ENCODE assay signal across 23 cellular contexts in the genomic region with DNA sequence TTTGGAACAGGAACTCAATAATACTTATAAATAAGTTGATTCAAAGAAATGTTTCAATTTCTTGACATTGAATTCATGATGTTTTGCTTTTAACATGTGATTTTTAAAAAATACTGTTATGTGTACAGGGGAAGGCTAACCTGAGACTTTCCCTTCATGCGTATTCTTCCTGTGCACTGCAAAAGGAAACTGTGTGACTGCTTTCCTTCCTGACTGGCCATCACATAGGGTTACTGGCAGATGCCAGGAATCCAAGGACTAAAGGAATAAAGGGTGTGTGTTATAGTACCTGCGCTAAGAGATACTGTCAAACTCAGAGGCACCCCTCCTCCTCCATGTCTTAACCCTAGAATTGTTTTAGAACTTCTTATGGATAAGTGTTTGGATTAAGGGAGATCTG.
DNase-seq lines count a peak whose midpoint lies in the region; ATAC-seq and TF ChIP-seq lines count a peak whose summit lies in the region.
"Had no signal": no experiment of that assay in that cellular context is flagged by ENCODE, and none has a peak within 500 bp of the region (broad histone marks: within the 10 kb centered on the region; RNA-seq: fewer than 3 reads in every experiment).

No MANE protein-coding gene starts in this region.

- H3K9me3 ChIP-seq in BLaER1, result peaks cover 12% of the 10 kb centered on the region; the same call in 1 of the 2 replicates
- no peaks in the 10 kb centered on the region for H3K9me3 ChIP-seq in OCI-LY3 (ENCODE audit: insufficient read depth, low read length)

- peak overlapping the region; percentile 4 for H3K27ac Mint-ChIP-seq in activated CD8-positive, alpha-beta T cell treated with anti-CD3 and anti-CD28 coated beads, Interleukin-2, amount 10 ng/mL, durations not matched to agents 7 days and 5 days
- H3K27ac Mint-ChIP-seq in activated CD8-positive, alpha-beta T cell treated with anti-CD3 and anti-CD28 coated beads for 36 hours, result no peak overlapping the region
- no peak overlapping the region for H3K27ac Mint-ChIP-seq in mesothelial cell of epicardium
- H3K27ac Mint-ChIP-seq: B cell; CD4-positive, alpha-beta memory T cell; HFFc6 had no signal

- ATAC-seq in activated CD8-positive, alpha-beta T cell treated with anti-CD3 and anti-CD28 coated beads, Interleukin-2, amount 10 ng/mL, durations not matched to agents 7 days and 5 days, result no peak
- no peak for ATAC-seq in activated CD8-positive, alpha-beta T cell treated with anti-CD3 and anti-CD28 coated beads for 36 hours
- ATAC-seq: K562, PC-3 had no signal

- intact Hi-C loops in activated CD8-positive, alpha-beta T cell treated with anti-CD3 and anti-CD28 coated beads for 36 hours (cut with micrococcal nuclease), result no loop called here

- no peak for DNase-seq in activated CD8-positive, alpha-beta T cell treated with anti-CD3 and anti-CD28 coated beads, Interleukin-2, amount 10 ng/mL, durations not matched to agents 7 days and 5 days
- no peak for DNase-seq in activated CD8-positive, alpha-beta T cell treated with anti-CD3 and anti-CD28 coated beads for 36 hours
- DNase-seq in glomerular endothelial cell (ENCODE audit: extremely low read depth, low read depth, low spot score) (peak; percentile 44), putamen (ENCODE audit: low spot score) (no peak), mesothelial cell of epicardium (ENCODE audit: low spot score in 2 of 2, unreplicated experiment in 2 of 2) (no peak), EL (no peak)
- DNase-seq: 8988T; CD4-positive, alpha-beta memory T cell; DMS53; HFFc6; NCI-H1105 treated with DMSO at 0.1 percent for 48 hours; NCI-H1694; NCI-H2081 treated with DMSO at 0.1 percent for 48 hours; NCI-H446 treated with DMSO at 0.1 percent for 48 hours; NCI-H69; NK-92 treated with Interleukin-12 subunit alpha and Interleukin-12 subunit beta, amount 100 ng/mL, for 24 hours; PC-3; RPMI8226; SHP77 treated with DMSO at 0.1 percent for 48 hours had no signal

- no peak overlapping the region for H2AFZ ChIP-seq in OCI-LY3 (ENCODE audit: low read depth, low read length)

- POLR2A ChIA-PET in activated CD8-positive, alpha-beta T cell treated with anti-CD3 and anti-CD28 coated beads, Interleukin-2, amount 10 ng/mL, durations not matched to agents 7 days and 5 days (lab: Charles Lee), result no interaction called here
- POLR2A ChIA-PET in activated CD8-positive, alpha-beta T cell treated with anti-CD3 and anti-CD28 coated beads for 36 hours (lab: Charles Lee), result no interaction called here

- H3K4me3 Mint-ChIP-seq in activated CD8-positive, alpha-beta T cell treated with anti-CD3 and anti-CD28 coated beads, Interleukin-2, amount 10 ng/mL, durations not matched to agents 7 days and 5 days, result no peak overlapping the region
- no peak overlapping the region for H3K4me3 Mint-ChIP-seq in activated CD8-positive, alpha-beta T cell treated with anti-CD3 and anti-CD28 coated beads for 36 hours
- H3K4me3 Mint-ChIP-seq in mesothelial cell of epicardium, result no peak overlapping the region
- H3K4me3 Mint-ChIP-seq: CD4-positive, alpha-beta memory T cell; HFFc6 had no signal

- peaks cover 35% of the 10 kb centered on the region for H3K79me2 ChIP-seq in OCI-LY3 (ENCODE audit: low read length)

- H4K20me1 ChIP-seq in BLaER1 (no peaks in the 10 kb centered on the region), OCI-LY3 (ENCODE audit: insufficient read depth, low read length) (peaks cover 71% of the 10 kb centered on the region)

- H3K36me3 Mint-ChIP-seq in activated CD8-positive, alpha-beta T cell treated with anti-CD3 and anti-CD28 coated beads, Interleukin-2, amount 10 ng/mL, durations not matched to agents 7 days and 5 days (ENCODE audit: low read depth), result peaks cover 3% of the 10 kb centered on the region
- H3K36me3 Mint-ChIP-seq in activated CD8-positive, alpha-beta T cell treated with anti-CD3 and anti-CD28 coated beads for 36 hours (ENCODE audit: low read depth), result no peaks in the 10 kb centered on the region
- H3K36me3 Mint-ChIP-seq in mesothelial cell of epicardium, result no peaks in the 10 kb centered on the region
- H3K36me3 Mint-ChIP-seq: CD4-positive, alpha-beta memory T cell had no signal

- no peaks in the 10 kb centered on the region for H3K9me3 Mint-ChIP-seq in activated CD8-positive, alpha-beta T cell treated with anti-CD3 and anti-CD28 coated beads, Interleukin-2, amount 10 ng/mL, durations not matched to agents 7 days and 5 days (ENCODE audit: insufficient read depth)
- no peaks in the 10 kb centered on the region for H3K9me3 Mint-ChIP-seq in activated CD8-positive, alpha-beta T cell treated with anti-CD3 and anti-CD28 coated beads for 36 hours
- no peaks in the 10 kb centered on the region for H3K9me3 Mint-ChIP-seq in mesothelial cell of epicardium
- H3K9me3 Mint-ChIP-seq: HFFc6 had no signal

- H3K4me1 Mint-ChIP-seq in activated CD8-positive, alpha-beta T cell treated with anti-CD3 and anti-CD28 coated beads, Interleukin-2, amount 10 ng/mL, durations not matched to agents 7 days and 5 days (ENCODE audit: low read depth), result peaks cover 56% of the 10 kb centered on the region
- H3K4me1 Mint-ChIP-seq in activated CD8-positive, alpha-beta T cell treated with anti-CD3 and anti-CD28 coated beads for 36 hours (ENCODE audit: low read depth), result peaks cover 54% of the 10 kb centered on the region
- H3K4me1 Mint-ChIP-seq in mesothelial cell of epicardium, result peaks cover 5% of the 10 kb centered on the region

- H3K4me2 ChIP-seq in BLaER1, result peak overlapping the region; percentile 35
- H3K4me2 ChIP-seq in OCI-LY3 (ENCODE audit: low read length), result peak overlapping the region; percentile 70

- H3K27me3 Mint-ChIP-seq in activated CD8-positive, alpha-beta T cell treated with anti-CD3 and anti-CD28 coated beads, Interleukin-2, amount 10 ng/mL, durations not matched to agents 7 days and 5 days (ENCODE audit: low read depth), result no peaks in the 10 kb centered on the region
- H3K27me3 Mint-ChIP-seq in activated CD8-positive, alpha-beta T cell treated with anti-CD3 and anti-CD28 coated beads for 36 hours, result no peaks in the 10 kb centered on the region
- H3K27me3 Mint-ChIP-seq in mesothelial cell of epicardium (ENCODE audit: low read depth), result no peaks in the 10 kb centered on the region
- H3K27me3 Mint-ChIP-seq: B cell; CD4-positive, alpha-beta memory T cell had no signal

- H3K4me1 ChIP-seq in BLaER1 (peaks cover 55% of the 10 kb centered on the region), OCI-LY3 (ENCODE audit: low read length) (peaks cover 61% of the 10 kb centered on the region)

- no peaks in the 10 kb centered on the region for H3K27me3 ChIP-seq in BLaER1
- H3K27me3 ChIP-seq in OCI-LY3 (ENCODE audit: low read depth, low read length), result peaks cover 20% of the 10 kb centered on the region

- CTCF ChIA-PET in activated CD8-positive, alpha-beta T cell treated with anti-CD3 and anti-CD28 coated beads, Interleukin-2, amount 10 ng/mL, durations not matched to agents 7 days and 5 days (lab: Charles Lee), result no interaction called here
- CTCF ChIA-PET in activated CD8-positive, alpha-beta T cell treated with anti-CD3 and anti-CD28 coated beads for 36 hours (lab: Charles Lee), result no interaction called here

- H3K9ac ChIP-seq in BLaER1 (no peak overlapping the region), OCI-LY3 (ENCODE audit: low read length) (no peak overlapping the region)

- no peak overlapping the region for H3K27ac ChIP-seq in BLaER1
- H3K27ac ChIP-seq in OCI-LY3 (ENCODE audit: low read length), result no peak overlapping the region

- no peak for TF ChIP-seq CTCF in activated CD8-positive, alpha-beta T cell treated with anti-CD3 and anti-CD28 coated beads for 36 hours (IDR thresholded peaks at IDR 0.05)
- TF ChIP-seq CTCF in OCI-LY3 (IDR thresholded peaks at IDR 0.05; ENCODE audit: low read depth, low read length), result no peak
- no peak for TF ChIP-seq CTCF in mesothelial cell of epicardium (IDR thresholded peaks at IDR 0.05; ENCODE audit: unreplicated experiment)

- H3K4me3 ChIP-seq in BLaER1 (no peak overlapping the region), OCI-LY3 (ENCODE audit: low read length) (peak overlapping the region; percentile 31; the same call in 1 of the 2 replicates)
- H3K4me3 ChIP-seq: K562 had no signal

- no peaks in the 10 kb centered on the region for H3K36me3 ChIP-seq in BLaER1
- H3K36me3 ChIP-seq in OCI-LY3 (replicated peaks; ENCODE audit: low read depth, low read length), result no peaks in the 10 kb centered on the region
